Comparison of ENCODE assay signal across 8 cellular contexts in the genomic region with DNA sequence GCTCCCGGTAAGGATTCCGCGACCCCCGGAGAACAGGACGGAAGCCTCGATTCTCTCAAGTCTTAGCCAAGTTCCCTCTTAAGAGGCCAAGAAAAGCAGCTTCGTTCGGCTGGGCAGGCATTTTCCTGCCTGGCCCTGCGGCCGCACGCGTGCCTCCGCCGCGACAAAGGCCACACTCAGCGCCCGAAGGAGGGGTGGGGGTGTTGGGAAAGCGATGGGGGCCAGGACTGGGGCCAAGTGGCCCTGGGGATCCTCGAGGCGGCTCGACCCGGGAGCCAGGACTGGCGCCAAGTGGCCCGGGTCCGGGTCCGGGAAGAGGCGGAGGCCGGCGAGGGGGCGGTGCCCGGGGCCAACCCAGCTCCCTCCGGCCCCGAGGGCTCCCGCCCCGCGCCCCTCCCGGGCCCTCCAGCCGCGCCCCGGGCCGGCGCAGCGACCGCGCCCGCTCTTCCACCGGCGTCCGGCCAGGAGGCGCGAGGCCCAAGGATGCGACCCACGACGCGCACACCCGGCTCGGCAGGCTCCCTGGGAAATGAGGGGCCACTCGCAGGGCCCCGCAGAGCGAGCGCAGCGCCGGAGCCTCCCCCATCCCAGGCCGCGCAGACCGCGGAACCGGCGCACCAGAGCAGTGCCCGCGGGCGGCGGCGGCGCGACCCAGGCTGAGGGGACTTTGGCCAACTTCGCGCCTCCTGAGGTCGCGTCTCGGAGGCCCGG. TPM values are rescaled to one million over a fixed set of nuclear protein-coding genes. Genes with fewer than 3 reads are reported as not detected.
A peak's percentile ranks its signal among the peaks of the same experiment; 100 is the strongest.
DNase-seq lines count a peak whose midpoint lies in the region; ATAC-seq and TF ChIP-seq lines count a peak whose summit lies in the region.

No MANE protein-coding gene starts in this region.

- no peak overlapping the region for H2AFZ ChIP-seq in neural progenitor cell (replicated peaks)

- peaks cover 25% of the 10 kb centered on the region for H3K4me1 ChIP-seq in CD4-positive, CD25-positive, alpha-beta regulatory T cell (ENCODE audit: control insufficient read depth, insufficient read depth, low read length, poor library complexity, severe bottlenecking)
- H3K4me1 ChIP-seq in Panc1 (ENCODE audit: control insufficient read depth, insufficient read depth, low read length) (peaks cover 14% of the 10 kb centered on the region), esophagus (ENCODE audit: control insufficient read depth in 2 of 2, insufficient read depth in 2 of 2, low read length in 1 of 2) (peaks cover 4 to 14% of the 10 kb centered on the region in 2 donors), neural progenitor cell (peaks cover 22% of the 10 kb centered on the region)

- peak overlapping the region; percentile 86 for H3K4me2 ChIP-seq in neural progenitor cell

- H3K27me3 Mint-ChIP-seq in CD4-positive, CD25-positive, alpha-beta regulatory T cell, result peaks cover 17% of the 10 kb centered on the region
- peaks cover 3% of the 10 kb centered on the region for H3K27me3 Mint-ChIP-seq in neural progenitor cell (ENCODE audit: insufficient read depth, low read depth)

- POLR2A ChIA-PET in Panc1 (lab: Charles Lee), result no interaction called here

- in situ Hi-C loops in Panc1 (cut with HindIII; ENCODE audit: low pct_unique_long_range_greater_than_20kb, low sequenced_read_pairs), result no loop called here

- no peak overlapping the region for H3K4me3 ChIP-seq in CD4-positive, CD25-positive, alpha-beta regulatory T cell (ENCODE audit: low read depth, low read length)
- H3K4me3 ChIP-seq in Panc1 (ENCODE audit: low read depth in 2 of 2, low read length in 2 of 2), result peak overlapping the region; percentile 59 to 66
- peak overlapping the region; percentile 59 to 68 for H3K4me3 ChIP-seq in esophagus (ENCODE audit: low read depth in 1 of 2, low read length in 2 of 2)
- H3K4me3 ChIP-seq in neural progenitor cell, result peak overlapping the region; percentile 87

- ATAC-seq in CD4-positive, CD25-positive, alpha-beta regulatory T cell (ENCODE audit: low read depth in 2 of 2), result no peak
- ATAC-seq in GM21528 (IDR thresholded peaks at IDR 0.05; ENCODE audit: low FRiP score, unreplicated experiment) (peak; percentile 17), Panc1 (0 out of 2 replicates have a peak, but pooled peaks have one; percentile 8), GM18870 (IDR thresholded peaks at IDR 0.05; ENCODE audit: unreplicated experiment) (no peak)

- H3K27ac Mint-ChIP-seq in CD4-positive, CD25-positive, alpha-beta regulatory T cell, result no peak overlapping the region
- H3K27ac Mint-ChIP-seq in neural progenitor cell, result peak overlapping the region; percentile 60

- H3K79me2 ChIP-seq in neural progenitor cell (ENCODE audit: low read depth), result peaks cover 60% of the 10 kb centered on the region

- no peaks in the 10 kb centered on the region for H3K36me3 Mint-ChIP-seq in CD4-positive, CD25-positive, alpha-beta regulatory T cell
- peaks cover under 1% of the 10 kb centered on the region for H3K36me3 Mint-ChIP-seq in neural progenitor cell

- no peak overlapping the region for H3K27ac ChIP-seq in CD4-positive, CD25-positive, alpha-beta regulatory T cell (ENCODE audit: insufficient read depth, low read length, poor library complexity, severe bottlenecking)
- H3K27ac ChIP-seq in Panc1 (ENCODE audit: low read length) (peak overlapping the region; percentile 57; the same call in 1 of the 2 replicates), esophagus (ENCODE audit: low read depth in 2 of 2, low read length in 1 of 2) (peak overlapping the region; percentile 8 to 27), neural progenitor cell (no peak overlapping the region)

- BruUV-seq in Panc1 (replicated peaks; lab: Mats Ljungman, UMichigan), result no TSS peak

- H3K9me3 Mint-ChIP-seq in CD4-positive, CD25-positive, alpha-beta regulatory T cell, result no peaks in the 10 kb centered on the region
- no peaks in the 10 kb centered on the region for H3K9me3 Mint-ChIP-seq in neural progenitor cell

- no peaks in the 10 kb centered on the region for H3K27me3 ChIP-seq in CD4-positive, CD25-positive, alpha-beta regulatory T cell (ENCODE audit: control insufficient read depth, insufficient read depth, low read length)
- H3K27me3 ChIP-seq in Panc1 (ENCODE audit: control insufficient read depth, insufficient read depth, low read length), result no peaks in the 10 kb centered on the region
- H3K27me3 ChIP-seq in esophagus (ENCODE audit: control insufficient read depth in 1 of 2, insufficient read depth in 2 of 2, low read length in 2 of 2), result no peaks in the 10 kb centered on the region
- H3K27me3 ChIP-seq in neural progenitor cell, result no peaks in the 10 kb centered on the region

- TF ChIP-seq CTCF in Panc1 (IDR thresholded peaks at IDR 0.05) (no peak), neural progenitor cell (IDR thresholded peaks at IDR 0.05) (no peak)

- DNase-seq in CD4-positive, CD25-positive, alpha-beta regulatory T cell, result no peak
- DNase-seq in Panc1 (ENCODE audit: low read depth, low spot score) (no peak), neural progenitor cell (ENCODE audit: low spot score) (peak; percentile 64), NCI-H345 (lab: John Stamatoyannopoulos, UW) (no peak), NCI-H526 treated with DMSO at 0.1 percent for 48 hours (lab: John Stamatoyannopoulos, UW) (no peak)

- H4K20me1 ChIP-seq in neural progenitor cell (ENCODE audit: low read depth), result peaks cover 50% of the 10 kb centered on the region

- CTCF ChIA-PET in Panc1 (lab: Charles Lee), result no interaction called here

- peaks cover 0 to 10% (median 0%) of the 10 kb centered on the region in 4 donors for H3K4me1 Mint-ChIP-seq in CD4-positive, CD25-positive, alpha-beta regulatory T cell
- H3K4me1 Mint-ChIP-seq in neural progenitor cell, result peaks cover 44% of the 10 kb centered on the region

- H3K4me3 Mint-ChIP-seq in CD4-positive, CD25-positive, alpha-beta regulatory T cell, result peak overlapping the region; percentile 62 to 80 (median 75)
- peak overlapping the region; percentile 94 for H3K4me3 Mint-ChIP-seq in neural progenitor cell

- no peaks in the 10 kb centered on the region for H3K9me3 ChIP-seq in CD4-positive, CD25-positive, alpha-beta regulatory T cell (ENCODE audit: control insufficient read depth in 2 of 2, low read length in 2 of 2)
- no peaks in the 10 kb centered on the region for H3K9me3 ChIP-seq in Panc1 (ENCODE audit: control insufficient read depth, insufficient read depth, low read depth, low read length)
- H3K9me3 ChIP-seq in esophagus (ENCODE audit: control insufficient read depth in 2 of 2, insufficient read depth in 1 of 2, low read depth in 1 of 2, low read length in 1 of 2), result no peaks in the 10 kb centered on the region
- H3K9me3 ChIP-seq in neural progenitor cell (ENCODE audit: low read depth), result no peaks in the 10 kb centered on the region

- intact Hi-C loops in Panc1 (cut with micrococcal nuclease; ENCODE audit: unreplicated experiment), result no loop called here

- peaks cover 21% of the 10 kb centered on the region for H3F3A ChIP-seq in neural progenitor cell (ENCODE audit: low read depth)

- 1 to 2% methylated on average over 53 to 82 of the region's 82 CpGs for WGBS in esophagus, 2 donors

- H3K36me3 ChIP-seq in CD4-positive, CD25-positive, alpha-beta regulatory T cell (ENCODE audit: control insufficient read depth, insufficient read depth, low read length), result no peaks in the 10 kb centered on the region
- H3K36me3 ChIP-seq in Panc1 (ENCODE audit: control insufficient read depth, insufficient read depth, low read length) (no peaks in the 10 kb centered on the region), esophagus (ENCODE audit: control insufficient read depth in 2 of 2, insufficient read depth in 2 of 2, low read length in 1 of 2) (no peaks in the 10 kb centered on the region), neural progenitor cell (no peaks in the 10 kb centered on the region)

- no peak overlapping the region for H3K9ac ChIP-seq in neural progenitor cell

RNA-seq across cellular contexts. Expression of a gene that starts 0.8 kb away (rescaled TPM):
- total RNA-seq in CD4-positive, CD25-positive, alpha-beta regulatory T cell, result 0.67 TPM
- polyA plus RNA-seq in CD4-positive, CD25-positive, alpha-beta regulatory T cell, result under 1 TPM in 3 of 4 donors, not detected in 1; 0.24 to 0.40 (median 0.35) TPM
- 24.7 TPM for total RNA-seq in Panc1 (2021; ENCODE audit: unreplicated experiment)
- 19.4 TPM for polyA plus RNA-seq in Panc1 (2012; ENCODE audit: insufficient read length)
- 1 to 10 TPM; 4.8 to 5.0 TPM for polyA plus RNA-seq in esophagus
- total RNA-seq in neural progenitor cell (ENCODE audit: low replicate concordance), result 12.9 and 19.0 TPM in 2 replicates

RNA-seq across cellular contexts. Expression of a gene that starts 33.9 kb away (rescaled TPM):
- 4.6 TPM for total RNA-seq in CD4-positive, CD25-positive, alpha-beta regulatory T cell
- 10 to 100 TPM; 14.9 to 20.6 (median 17.5) TPM for polyA plus RNA-seq in CD4-positive, CD25-positive, alpha-beta regulatory T cell
- total RNA-seq in Panc1 (2021; ENCODE audit: unreplicated experiment) (22.1 TPM), neural progenitor cell (ENCODE audit: low replicate concordance) (19.0 and 28.3 TPM in 2 replicates)
- 29.3 TPM for polyA plus RNA-seq in Panc1 (2012; ENCODE audit: insufficient read length)
- polyA plus RNA-seq in esophagus, result 1 to 10 TPM; 2.7 to 3.5 TPM

Comparison
In these comparisons a context has a peak if more than half of its experiments do, and no peak if none do; other contexts are left out.
1. ATAC-seq: peak in GM21528 (single experiment) and Panc1 (single experiment); none in CD4-positive, CD25-positive, alpha-beta regulatory T cell (0 of 2) and GM18870 (single experiment).
2. H3K27ac ChIP-seq: peak in Panc1 (single experiment) and esophagus (2 of 2); none in CD4-positive, CD25-positive, alpha-beta regulatory T cell (single experiment) and neural progenitor cell (single experiment).